ENCODE assay signal across 9 cellular contexts in the genomic region with DNA sequence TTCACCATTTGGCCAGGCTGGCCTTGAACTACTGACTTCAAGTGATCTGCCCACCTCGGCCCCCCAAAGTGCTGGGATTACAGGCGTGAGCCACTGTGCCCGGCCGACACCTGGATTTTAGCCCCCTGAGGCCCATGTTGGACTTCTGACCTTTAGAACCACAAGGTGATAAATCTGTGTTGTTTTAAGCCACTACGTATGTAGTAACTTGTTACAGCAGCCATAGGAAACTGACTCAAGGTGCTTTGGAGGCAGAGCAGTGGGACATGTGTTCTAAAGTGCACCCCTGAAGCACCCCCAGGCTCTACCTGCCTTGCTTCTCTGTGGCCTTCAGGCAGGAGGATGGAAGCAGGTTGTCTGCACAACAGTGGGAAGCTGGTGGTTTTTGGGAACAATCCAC.
"Had no signal": no experiment of that assay in that cellular context is flagged by ENCODE, and none has a peak within 500 bp of the region (broad histone marks: within the 10 kb centered on the region; RNA-seq: fewer than 3 reads in every experiment).

No MANE protein-coding gene starts in this region.

- ATAC-seq: HCT116, K562 had no signal

- H3K36me3 ChIP-seq: HAP-1 had no signal

- H3K9me3 ChIP-seq: HAP-1 had no signal

- H3K9ac ChIP-seq: GM23248 had no signal

- H3K4me3 ChIP-seq: GM23248, HAP-1, K562 had no signal

- H2AFZ ChIP-seq: GM23248 had no signal

- H3K4me1 ChIP-seq: HAP-1 had no signal

- H3K4me3 Mint-ChIP-seq: HFFc6 had no signal

- H3K9me3 Mint-ChIP-seq: HFFc6 had no signal

- H3K27ac Mint-ChIP-seq: HFFc6 had no signal

- H3K27ac ChIP-seq: GM23248, HL-60 had no signal

- DNase-seq: GM23248, GOT3, H7, HFFc6, IMR-90 had no signal
